1 cellular context compared by ENCODE assay signal in genomic region chrX:68462197-68462596, GRCh38.
TF ChIP-seq lines count a peak whose summit lies in the region.

No MANE protein-coding gene starts in this region.

TF ChIP-seq in K562, 482 proteins besides CTCF, POLR2A, EP300 and RAD21 (continued from another document and continues in another):
- TF ChIP-seq ZNF407 (IDR thresholded peaks at IDR 0.05; ENCODE audit: low read depth) (no peak), ZNF395 (CRISPR knock-in tag; IDR thresholded peaks at IDR 0.05) (peak; percentile 97), BDP1 (IDR thresholded peaks at IDR 0.05; ENCODE audit: insufficient read depth, insufficient read length) (no peak), E2F3 (CRISPR knock-in tag; IDR thresholded peaks at IDR 0.05) (no peak), CREB3 (tag; conservative IDR thresholded peaks at IDR 0.05; ENCODE audit: low read depth) (peak; percentile 88), ADNP (tag; IDR thresholded peaks at IDR 0.05) (no peak), ZNF639 (CRISPR knock-in tag; conservative IDR thresholded peaks at IDR 0.05 in 1 of 2, IDR thresholded peaks at IDR 0.05 in 1 of 2) (peak in 1 of 2 experiments; percentile 91; a peak in 2 of 4 replicates), ARHGAP35 (IDR thresholded peaks at IDR 0.05; ENCODE audit: partially characterized antibody) (no peak), ESRRA (IDR thresholded peaks at IDR 0.05; ENCODE audit: borderline replicate concordance, low read depth) (no peak), CBX1 (IDR thresholded peaks at IDR 0.05; ENCODE audit: low read depth) (no peak), SMARCB1 (IDR thresholded peaks at IDR 0.05; ENCODE audit: insufficient read length, low read depth) (no peak), NCOA4 (IDR thresholded peaks at IDR 0.05; ENCODE audit: partially characterized antibody) (no peak), HNRNPH1 (optimal IDR thresholded peaks at IDR 0.05; ENCODE audit: low read depth, low read length) (no peak), EWSR1 (IDR thresholded peaks at IDR 0.05; ENCODE audit: borderline replicate concordance, low read depth, partially characterized antibody) (no peak), KHSRP (IDR thresholded peaks at IDR 0.05) (no peak), SFPQ (IDR thresholded peaks at IDR 0.05; ENCODE audit: low read depth, low read length) (no peak), SNAPC5 (CRISPR knock-in tag; IDR thresholded peaks at IDR 0.05) (no peak), PHF20 (IDR thresholded peaks at IDR 0.05; ENCODE audit: partially characterized antibody) (no peak), ZNF431 (CRISPR knock-in tag; IDR thresholded peaks at IDR 0.05) (no peak), GMEB1 (CRISPR knock-in tag; IDR thresholded peaks at IDR 0.05) (no peak), IRF1 (CRISPR knock-in tag; IDR thresholded peaks at IDR 0.05; ENCODE audit: borderline replicate concordance) (no peak), ERF (CRISPR knock-in tag; IDR thresholded peaks at IDR 0.05) (no peak), NCOA6 (IDR thresholded peaks at IDR 0.05) (no peak), SNRNP70 (optimal IDR thresholded peaks at IDR 0.05; ENCODE audit: low read depth, low read length) (no peak), POLR2AphosphoS2 (IDR thresholded peaks at IDR 0.05; ENCODE audit: low read length) (no peak), ZNF668 (CRISPR knock-in tag; IDR thresholded peaks at IDR 0.05) (peak; percentile 85), ZNF232 (CRISPR knock-in tag; IDR thresholded peaks at IDR 0.05) (no peak), SMARCA4 (IDR thresholded peaks at IDR 0.05) (no peak), ARID3A (IDR thresholded peaks at IDR 0.05; ENCODE audit: borderline replicate concordance, low read depth, low read length) (no peak), HNRNPK (IDR thresholded peaks at IDR 0.05; ENCODE audit: low read depth, low read length, poor library complexity, severe bottlenecking) (no peak), TAL1 (IDR thresholded peaks at IDR 0.05) (no peak), SOX6 (IDR thresholded peaks at IDR 0.05) (no peak), ETS2 (tag; IDR thresholded peaks at IDR 0.05; ENCODE audit: borderline replicate concordance, poor library complexity, severe bottlenecking) (no peak), USF1 (CRISPR knock-in tag; IDR thresholded peaks at IDR 0.05) (no peak), SMC3 (conservative IDR thresholded peaks at IDR 0.05; ENCODE audit: insufficient read depth, low read depth, low read length) (no peak), HDAC8 (tag; IDR thresholded peaks at IDR 0.05) (0 out of 2 replicates have a peak, but pooled peaks have one; percentile 54), ZKSCAN8 (CRISPR knock-in tag; IDR thresholded peaks at IDR 0.05) (peak; percentile 85; the same call in 1 of the 2 replicates), ARID3B (CRISPR knock-in tag; IDR thresholded peaks at IDR 0.05; ENCODE audit: borderline replicate concordance) (no peak), U2AF2 (optimal IDR thresholded peaks at IDR 0.05; ENCODE audit: low read depth, low read length) (no peak), CREM (IDR thresholded peaks at IDR 0.05; ENCODE audit: low read depth) (peak; percentile 42; the same call in 1 of the 2 replicates), RBM14 (IDR thresholded peaks at IDR 0.05; ENCODE audit: borderline replicate concordance, insufficient read depth, low read depth, low read length) (no peak), SMAD2 (IDR thresholded peaks at IDR 0.05; ENCODE audit: low read depth, low read length) (no peak), ZNF174 (CRISPR knock-in tag; IDR thresholded peaks at IDR 0.05) (no peak)
